Comparison of ENCODE assay signal across 1 cellular context in genomic region chr7:8217200-8218068, GRCh38.
TF ChIP-seq lines count a peak whose summit lies in the region.

No MANE protein-coding gene starts in this region.

TF ChIP-seq in IMR-90, 13 proteins besides CTCF, POLR2A, EP300 and RAD21:
- no peak for TF ChIP-seq NFE2L2 (IDR thresholded peaks at IDR 0.05; ENCODE audit: low read depth, low read length)
- TF ChIP-seq MAFK (IDR thresholded peaks at IDR 0.05; ENCODE audit: low read depth, low read length): 0 out of 2 replicates have a peak, but pooled peaks have one; percentile 32
- peak; percentile 56 for TF ChIP-seq SMC3 (IDR thresholded peaks at IDR 0.05; ENCODE audit: low read depth, low read length)
